ENCODE assay signal across 8 cellular contexts in genomic region chr1:88595355-88595754, GRCh38.
A peak's percentile ranks its signal among the peaks of the same experiment; 100 is the strongest.
DNase-seq lines count a peak whose midpoint lies in the region; ATAC-seq and TF ChIP-seq lines count a peak whose summit lies in the region.

No MANE protein-coding gene starts in this region.

- H3K4me3 Mint-ChIP-seq in effector memory CD8-positive, alpha-beta T cell, result no peak overlapping the region

- no peaks in the 10 kb centered on the region for H3K79me2 ChIP-seq in OCI-LY3 (ENCODE audit: low read length)

- H3K36me3 ChIP-seq in OCI-LY3 (replicated peaks; ENCODE audit: low read depth, low read length), result no peaks in the 10 kb centered on the region

- no peaks in the 10 kb centered on the region for H3K4me1 ChIP-seq in OCI-LY3 (ENCODE audit: low read length)

- no peaks in the 10 kb centered on the region for H3K27me3 ChIP-seq in OCI-LY3 (ENCODE audit: low read depth, low read length)

- H3K4me3 ChIP-seq in OCI-LY3 (ENCODE audit: low read length) (no peak overlapping the region), fibroblast of the aortic adventitia (ENCODE audit: low read depth, low read length) (no peak overlapping the region)

- peaks cover 0 to 1% of the 10 kb centered on the region in 2 donors for H3K4me1 Mint-ChIP-seq in effector memory CD8-positive, alpha-beta T cell (ENCODE audit: low read depth in 2 of 2)

- H3K27ac Mint-ChIP-seq in effector memory CD8-positive, alpha-beta T cell, result no peak overlapping the region

- DNase-seq in NCI-H1417 (lab: John Stamatoyannopoulos, UW), result peak in 2 of 3 experiments; percentile 1 to 24
- no peak for DNase-seq in NCI-H1417 treated with DMSO at 0.1 percent for 48 hours (lab: John Stamatoyannopoulos, UW)
- DNase-seq in HCEC 1CT, result peak; percentile 30
- peak; percentile 58 for DNase-seq in fibroblast of the aortic adventitia (ENCODE audit: low read depth)
- DNase-seq in effector memory CD8-positive, alpha-beta T cell, result no peak
- DNase-seq in UCSD-AML1 (lab: John Stamatoyannopoulos, UW; ENCODE audit: unreplicated experiment), result no peak

- no peak for ATAC-seq in effector memory CD8-positive, alpha-beta T cell (replicated peaks)
- no peak for ATAC-seq in GM19452 (IDR thresholded peaks at IDR 0.05; ENCODE audit: unreplicated experiment)

- peaks cover 0 to 23% of the 10 kb centered on the region in 2 donors for H3K27me3 Mint-ChIP-seq in effector memory CD8-positive, alpha-beta T cell

- H3K27ac ChIP-seq in OCI-LY3 (ENCODE audit: low read length), result no peak overlapping the region

- no peaks in the 10 kb centered on the region for H3K9me3 ChIP-seq in OCI-LY3 (ENCODE audit: insufficient read depth, low read length)

- no peak overlapping the region for H2AFZ ChIP-seq in OCI-LY3 (ENCODE audit: low read depth, low read length)

- no peaks in the 10 kb centered on the region for H3K9me3 Mint-ChIP-seq in effector memory CD8-positive, alpha-beta T cell

- no peak overlapping the region for H3K4me2 ChIP-seq in OCI-LY3 (ENCODE audit: low read length)

- H3K36me3 Mint-ChIP-seq in effector memory CD8-positive, alpha-beta T cell (ENCODE audit: insufficient read depth), result no peaks in the 10 kb centered on the region

- TF ChIP-seq CTCF in OCI-LY3 (IDR thresholded peaks at IDR 0.05; ENCODE audit: low read depth, low read length) (peak; percentile 50), fibroblast of the aortic adventitia (IDR thresholded peaks at IDR 0.05; ENCODE audit: insufficient read depth, low read length) (peak; percentile 53)

- no peak overlapping the region for H3K9ac ChIP-seq in OCI-LY3 (ENCODE audit: low read length)

- H4K20me1 ChIP-seq in OCI-LY3 (ENCODE audit: insufficient read depth, low read length), result no peaks in the 10 kb centered on the region

Comparison
In these comparisons a context has a peak if more than half of its experiments do, and no peak if none do; other contexts are left out.
1. DNase-seq: peak in NCI-H1417 (2 of 3), HCEC 1CT (single experiment) and fibroblast of the aortic adventitia (single experiment); none in NCI-H1417 treated with DMSO at 0.1 percent for 48 hours (single experiment), effector memory CD8-positive, alpha-beta T cell (0 of 3) and UCSD-AML1 (single experiment).